Comparison of ENCODE assay signal across 8 cellular contexts in the genomic region with DNA sequence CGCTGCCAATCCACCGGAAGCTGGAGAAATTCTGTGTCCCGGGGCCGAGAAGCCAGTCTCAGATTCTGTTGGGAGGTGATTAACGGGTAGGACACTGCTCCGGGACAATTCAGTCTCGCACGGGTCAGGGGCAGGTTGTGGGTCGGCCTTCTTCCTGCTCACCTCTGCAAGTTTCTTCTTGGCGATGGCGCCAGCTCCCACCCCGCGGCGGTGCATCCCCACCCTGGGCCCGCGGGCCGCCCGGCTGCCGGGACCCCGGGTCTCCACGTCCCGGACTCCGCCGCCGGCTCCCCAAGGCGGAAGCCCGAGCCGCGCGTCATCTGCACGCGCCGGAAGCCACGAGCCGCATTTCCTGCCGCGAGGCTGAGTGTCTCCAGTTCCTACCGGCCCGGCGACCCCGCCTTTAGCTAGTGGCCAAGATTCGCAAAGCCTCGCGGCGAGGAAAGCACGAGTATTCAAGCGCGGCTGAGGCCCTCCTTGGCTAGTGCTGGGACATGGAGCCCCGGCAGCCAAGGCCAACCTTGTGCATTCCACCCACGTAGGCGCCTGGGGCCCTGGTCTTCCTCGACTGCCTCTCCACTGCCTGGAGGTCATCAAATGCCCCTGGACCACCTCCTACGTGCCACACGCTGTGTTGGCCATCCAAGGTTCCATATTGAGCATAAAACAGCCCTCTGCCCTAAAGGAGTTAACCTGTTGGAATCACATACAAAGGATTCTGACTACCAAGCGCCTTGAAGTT. TPM values are rescaled to one million over a fixed set of nuclear protein-coding genes. Genes with fewer than 3 reads are reported as not detected.
DNase-seq lines count a peak whose midpoint lies in the region; ATAC-seq and TF ChIP-seq lines count a peak whose summit lies in the region.

SNF8 (minus strand) TSS at position 324 of the 742 bp plus-strand sequence; CDS start at position 216, 108 bp downstream.

- H3K36me3 ChIP-seq in DND-41 (ENCODE audit: insufficient read depth, low read length) (peaks cover 22% of the 10 kb centered on the region), GM23338 (ENCODE audit: insufficient read depth) (peaks cover 9% of the 10 kb centered on the region; the same call in 1 of the 2 replicates)

- no peaks in the 10 kb centered on the region for H3K9me3 ChIP-seq in DND-41 (ENCODE audit: insufficient read depth, low read length, severe bottlenecking)

- ATAC-seq in DND-41 (ENCODE audit: insufficient read depth, low read depth) (peak; percentile 98), GM23338 (peak; percentile 91)
- ATAC-seq in activated T-helper 17 cell treated with anti-CD3 and anti-CD28 coated beads, Interleukin-2, amount 50 U/mL, for 72 hours (replicated peaks): peak; percentile 99
- ATAC-seq in naive thymus-derived CD8-positive, alpha-beta T cell: peak; percentile 94 to 95
- ATAC-seq in stimulated activated naive B cell treated with anti-CD40 and anti-IgM and Interleukin-4, amounts not matched to agents 10 μg/mL and 1 μg/mL and 100 μg/mL, for 72 hours (replicated peaks): peak; percentile 98

- H3K4me1 ChIP-seq in DND-41 (ENCODE audit: insufficient read depth, low read length) (peaks cover 31% of the 10 kb centered on the region), GM23338 (ENCODE audit: insufficient read depth) (peaks cover 13% of the 10 kb centered on the region)

- CTCF ChIA-PET in RWPE1 (lab: Yijun Ruan, JAX): interaction anchor here (0.9 kb wide), 1 partner anchor 88 kb away, joined by 3 read pairs; no protein-coding TSS in a partner anchor

- peak within 1 kb of the TSS; percentile 98 for H3K27ac Mint-ChIP-seq in GM23338
- H3K27ac Mint-ChIP-seq in activated T-helper 17 cell treated with anti-CD3 and anti-CD28 coated beads, Interleukin-2, amount 50 U/mL, for 72 hours: peak within 1 kb of the TSS; percentile 94
- peak within 1 kb of the TSS; percentile 93 to 98 (median 96) for H3K27ac Mint-ChIP-seq in naive thymus-derived CD8-positive, alpha-beta T cell
- peak within 1 kb of the TSS; percentile 98 for H3K27ac Mint-ChIP-seq in stimulated activated naive B cell treated with anti-CD40 and anti-IgM and Interleukin-4, amounts not matched to agents 10 μg/mL and 1 μg/mL and 100 μg/mL, for 72 hours

- H3K27me3 Mint-ChIP-seq in GM23338 (ENCODE audit: insufficient read depth, low read depth, poor library complexity): peaks cover 22% of the 10 kb centered on the region
- no peaks in the 10 kb centered on the region for H3K27me3 Mint-ChIP-seq in activated T-helper 17 cell treated with anti-CD3 and anti-CD28 coated beads, Interleukin-2, amount 50 U/mL, for 72 hours
- H3K27me3 Mint-ChIP-seq in naive thymus-derived CD8-positive, alpha-beta T cell: peaks cover 0 to 3% (median 0%) of the 10 kb centered on the region in 5 donors
- H3K27me3 Mint-ChIP-seq in stimulated activated naive B cell treated with anti-CD40 and anti-IgM and Interleukin-4, amounts not matched to agents 10 μg/mL and 1 μg/mL and 100 μg/mL, for 72 hours: peaks cover 0 to 5% of the 10 kb centered on the region in 2 donors

- peaks cover 14% of the 10 kb centered on the region for H3F3A ChIP-seq in GM23338 (replicated peaks; ENCODE audit: low read depth)

- H3K36me3 Mint-ChIP-seq in GM23338 (ENCODE audit: low read depth): peaks cover 30% of the 10 kb centered on the region
- peaks cover 36% of the 10 kb centered on the region for H3K36me3 Mint-ChIP-seq in activated T-helper 17 cell treated with anti-CD3 and anti-CD28 coated beads, Interleukin-2, amount 50 U/mL, for 72 hours (ENCODE audit: low read depth)
- H3K36me3 Mint-ChIP-seq in naive thymus-derived CD8-positive, alpha-beta T cell: peaks cover 0 to 21% (median 9%) of the 10 kb centered on the region in 3 donors
- H3K36me3 Mint-ChIP-seq in stimulated activated naive B cell treated with anti-CD40 and anti-IgM and Interleukin-4, amounts not matched to agents 10 μg/mL and 1 μg/mL and 100 μg/mL, for 72 hours: peaks cover 7 to 18% of the 10 kb centered on the region in 2 donors

- no peaks in the 10 kb centered on the region for H3K27me3 ChIP-seq in DND-41 (ENCODE audit: insufficient read depth, low read length, poor library complexity)
- H3K27me3 ChIP-seq in GM23338 (ENCODE audit: insufficient read depth): no peaks in the 10 kb centered on the region

- peak; percentile 92 for DNase-seq in DND-41
- peak; percentile 98 for DNase-seq in GM23338 (ENCODE audit: low spot score)
- DNase-seq in LNCaP clone FGC (ENCODE audit: low read depth): peak; percentile 67
- DNase-seq in RWPE1 (ENCODE audit: low spot score): peak; percentile 95
- peak; percentile 87 for DNase-seq in fibroblast of mammary gland (ENCODE audit: low read depth)
- peak; percentile 83 to 94 (median 91) for DNase-seq in naive thymus-derived CD8-positive, alpha-beta T cell
- DNase-seq in stimulated activated naive B cell treated with anti-CD40 and anti-IgM and Interleukin-4, amounts not matched to agents 10 μg/mL and 1 μg/mL and 100 μg/mL, for 72 hours: peak; percentile 91

- peaks cover 30% of the 10 kb centered on the region for H3K79me2 ChIP-seq in DND-41 (ENCODE audit: insufficient read depth, low read length)
- peaks cover 25% of the 10 kb centered on the region for H3K79me2 ChIP-seq in GM23338 (replicated peaks; ENCODE audit: insufficient read depth)

- peaks cover 4% of the 10 kb centered on the region; the same call in 2 of the 3 replicates for H3K4me1 Mint-ChIP-seq in GM23338
- H3K4me1 Mint-ChIP-seq in activated T-helper 17 cell treated with anti-CD3 and anti-CD28 coated beads, Interleukin-2, amount 50 U/mL, for 72 hours: no peaks in the 10 kb centered on the region
- H3K4me1 Mint-ChIP-seq in naive thymus-derived CD8-positive, alpha-beta T cell: peaks cover 0 to 30% (median 21%) of the 10 kb centered on the region in 4 donors
- H3K4me1 Mint-ChIP-seq in stimulated activated naive B cell treated with anti-CD40 and anti-IgM and Interleukin-4, amounts not matched to agents 10 μg/mL and 1 μg/mL and 100 μg/mL, for 72 hours: peaks cover 0 to 12% of the 10 kb centered on the region in 2 donors

- peak within 1 kb of the TSS; percentile 92 for H3K27ac ChIP-seq in DND-41 (ENCODE audit: low read length)
- H3K27ac ChIP-seq in GM23338 (ENCODE audit: low read depth): peak within 1 kb of the TSS; percentile 100
- peak within 1 kb of the TSS; percentile 84 for H3K27ac ChIP-seq in RWPE1

- no peaks in the 10 kb centered on the region for H3K9me2 ChIP-seq in GM23338 (ENCODE audit: insufficient read depth)

- no peak for TF ChIP-seq CTCF in DND-41 (IDR thresholded peaks at IDR 0.05; ENCODE audit: borderline replicate concordance, extremely low read depth, low read length, poor library complexity, severe bottlenecking)
- no peak for TF ChIP-seq CTCF in GM23338 (conservative IDR thresholded peaks at IDR 0.05; ENCODE audit: low read depth in 2 of 2)
- TF ChIP-seq CTCF in LNCaP clone FGC (IDR thresholded peaks at IDR 0.05; ENCODE audit: control insufficient read depth, extremely low read depth, insufficient read depth): no peak
- no peak for TF ChIP-seq CTCF in RWPE1 (conservative IDR thresholded peaks at IDR 0.05; ENCODE audit: low read depth)
- no peak for TF ChIP-seq CTCF in fibroblast of mammary gland (conservative IDR thresholded peaks at IDR 0.05; ENCODE audit: control insufficient read depth, insufficient read depth, low read depth, low read length)

- H2AFZ ChIP-seq in DND-41 (ENCODE audit: low read depth, low read length): peak within 1 kb of the TSS; percentile 96
- peak within 1 kb of the TSS; percentile 94 for H2AFZ ChIP-seq in GM23338

- H3K4me3 Mint-ChIP-seq in GM23338: peak within 1 kb of the TSS; percentile 95
- peak within 1 kb of the TSS; percentile 90 for H3K4me3 Mint-ChIP-seq in activated T-helper 17 cell treated with anti-CD3 and anti-CD28 coated beads, Interleukin-2, amount 50 U/mL, for 72 hours
- peak within 1 kb of the TSS; percentile 92 to 99 (median 96) for H3K4me3 Mint-ChIP-seq in naive thymus-derived CD8-positive, alpha-beta T cell
- peak within 1 kb of the TSS; percentile 99 for H3K4me3 Mint-ChIP-seq in stimulated activated naive B cell treated with anti-CD40 and anti-IgM and Interleukin-4, amounts not matched to agents 10 μg/mL and 1 μg/mL and 100 μg/mL, for 72 hours

- no peaks in the 10 kb centered on the region for H4K20me1 ChIP-seq in DND-41 (ENCODE audit: insufficient read depth, low read length)
- H4K20me1 ChIP-seq in GM23338 (replicated peaks; ENCODE audit: insufficient read depth): no peaks in the 10 kb centered on the region; the same call in 1 of the 2 replicates

- H3K4me3 ChIP-seq in DND-41 (ENCODE audit: low read depth in 1 of 2, low read length in 2 of 2) (peak within 1 kb of the TSS; percentile 86 to 97), GM23338 (peak within 1 kb of the TSS; percentile 79), LNCaP clone FGC (ENCODE audit: low read depth, low read length) (peak within 1 kb of the TSS; percentile 99), fibroblast of mammary gland (ENCODE audit: control insufficient read depth, low read depth, low read length) (peak within 1 kb of the TSS; percentile 95)

- H3K9me3 Mint-ChIP-seq in GM23338: peaks cover 5% of the 10 kb centered on the region; the same call in 1 of the 3 replicates
- H3K9me3 Mint-ChIP-seq in activated T-helper 17 cell treated with anti-CD3 and anti-CD28 coated beads, Interleukin-2, amount 50 U/mL, for 72 hours: no peaks in the 10 kb centered on the region
- no peaks in the 10 kb centered on the region for H3K9me3 Mint-ChIP-seq in naive thymus-derived CD8-positive, alpha-beta T cell
- H3K9me3 Mint-ChIP-seq in stimulated activated naive B cell treated with anti-CD40 and anti-IgM and Interleukin-4, amounts not matched to agents 10 μg/mL and 1 μg/mL and 100 μg/mL, for 72 hours: peaks cover 5 to 8% of the 10 kb centered on the region in 2 donors

- POLR2A ChIA-PET in RWPE1 (lab: Yijun Ruan, JAX; ENCODE audit: low non-redundant PET): interaction anchor here (0.5 to 0.6 kb wide), 2 partner anchors 52 to 86 kb away, joined by 3 to 4 read pairs; partner anchors contain the start of gene ATP5MC1
- POLR2A ChIA-PET in naive thymus-derived CD8-positive, alpha-beta T cell (lab: Charles Lee): interaction anchor here (0.6 to 1.9 kb wide), 10 partner anchors 13 to 247 kb away, joined by 3 to 21 read pairs (median 3); partner anchors contain the start of genes ATP5MC1 and UBE2Z

- H3K4me2 ChIP-seq in DND-41 (ENCODE audit: insufficient read depth, low read length) (peak within 1 kb of the TSS; percentile 72), GM23338 (peak within 1 kb of the TSS; percentile 92)

- H3K9ac ChIP-seq in DND-41 (ENCODE audit: low read depth, low read length): peak within 1 kb of the TSS; percentile 72

RNA-seq across cellular contexts. Expression of gene SNF8, which starts in this region (rescaled TPM):
- 88.5 and 114 TPM in 2 replicates for total RNA-seq in GM23338 (2014; rRNA removed; shearing (Covaris generic))
- 103 and 113 TPM in 2 replicates for polyA plus RNA-seq in GM23338 (2016; fragmentation: Nextera tagmentation; extraction: Ambion mirVana)
- 100 to 1,000 TPM in 1 of 2 donors, 10 to 100 TPM in 1; 62.7 to 127 TPM for total RNA-seq in activated T-helper 17 cell treated with anti-CD3 and anti-CD28 coated beads, Interleukin-2, amount 50 U/mL, for 72 hours
- total RNA-seq in naive thymus-derived CD8-positive, alpha-beta T cell: 10 to 100 TPM; 57.1 to 63.7 TPM
- 100 to 1,000 TPM; 104 to 110 (median 105) TPM for polyA plus RNA-seq in naive thymus-derived CD8-positive, alpha-beta T cell

Comparison
In these comparisons a context has a peak if more than half of its experiments do, and no peak if none do; other contexts are left out.
1. Peak in every context shown above with its lines: DNase-seq, ATAC-seq, H3K4me3 ChIP-seq and H3K27ac ChIP-seq.